Comparison of ENCODE assay signal across 9 cellular contexts in the genomic region with DNA sequence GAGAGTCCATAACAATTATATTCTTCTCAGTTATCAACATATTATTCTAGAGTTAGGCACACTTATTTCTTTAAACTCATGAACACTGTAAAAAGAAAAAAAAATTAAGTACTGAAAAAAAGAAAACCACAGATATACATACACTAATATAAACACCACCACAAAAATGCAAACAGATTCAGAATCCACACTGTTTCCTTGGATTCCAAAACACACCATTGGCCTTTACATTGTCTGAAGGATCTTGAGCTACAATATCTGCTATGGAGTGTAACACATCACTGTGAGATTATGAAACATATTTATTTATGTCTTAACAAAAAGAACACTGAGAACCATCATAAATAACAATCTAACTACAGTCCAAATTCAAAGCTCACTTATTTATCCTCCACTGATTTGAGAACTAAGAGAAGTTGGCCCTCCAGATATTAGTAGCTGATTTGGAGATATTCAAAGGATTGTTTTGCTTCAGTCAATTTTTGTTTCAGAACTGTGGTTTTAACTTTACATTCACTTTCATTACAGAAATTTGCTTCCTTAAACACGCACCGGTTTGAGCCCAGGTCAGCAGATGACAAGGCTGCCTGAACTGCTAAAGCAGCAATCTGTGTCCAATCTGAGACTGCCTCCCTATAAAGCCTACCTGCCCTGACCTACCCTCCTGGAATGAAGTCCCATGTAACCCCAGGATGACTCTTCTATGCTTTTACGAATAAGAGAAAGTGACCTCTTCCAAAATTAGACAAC. TPM values are rescaled to one million over a fixed set of nuclear protein-coding genes. Genes with fewer than 3 reads are reported as not detected.
DNase-seq lines count a peak whose midpoint lies in the region; ATAC-seq and TF ChIP-seq lines count a peak whose summit lies in the region.
"Had no signal": no experiment of that assay in that cellular context is flagged by ENCODE, and none has a peak within 500 bp of the region (broad histone marks: within the 10 kb centered on the region; RNA-seq: fewer than 3 reads in every experiment).

No MANE protein-coding gene starts in this region.

- H3K4me3 ChIP-seq in lower lobe of right lung, result peak overlapping the region; percentile 67
- no peak overlapping the region for H3K4me3 ChIP-seq in HAP-1

- POLR2A ChIA-PET in activated CD4-positive, alpha-beta memory T cell treated with anti-CD3 and anti-CD28 coated beads for 36 hours (lab: Charles Lee), result interaction anchor here (1.0 to 1.7 kb wide), 2 partner anchors 17 to 28 kb away, joined by 3 to 5 read pairs; no protein-coding TSS in a partner anchor

- H3K4me1 ChIP-seq in lower lobe of right lung (peaks cover 8% of the 10 kb centered on the region), HAP-1 (no peaks in the 10 kb centered on the region)

- peak; percentile 76 for ATAC-seq in HG03039 (IDR thresholded peaks at IDR 0.05; ENCODE audit: unreplicated experiment)
- peak in 1 of 2 donors; percentile 39 for ATAC-seq in lower lobe of right lung

- intact Hi-C loops in activated CD4-positive, alpha-beta memory T cell treated with anti-CD3 and anti-CD28 coated beads for 36 hours (cut with micrococcal nuclease), result loop anchor here (1.0 to 5.0 kb wide), 3 partner anchors 79 to 194 kb away; no protein-coding TSS in a partner anchor
- intact Hi-C loops in lower lobe of right lung (cut with DNase I), result no loop called here

- H3K9me3 Mint-ChIP-seq in activated CD4-positive, alpha-beta memory T cell treated with anti-CD3 and anti-CD28 coated beads for 36 hours, result no peaks in the 10 kb centered on the region

- peak overlapping the region; percentile 86 for H3K4me3 Mint-ChIP-seq in activated CD4-positive, alpha-beta memory T cell treated with anti-CD3 and anti-CD28 coated beads for 36 hours

- H3K36me3 Mint-ChIP-seq in activated CD4-positive, alpha-beta memory T cell treated with anti-CD3 and anti-CD28 coated beads for 36 hours, result no peaks in the 10 kb centered on the region

- H3K4me1 Mint-ChIP-seq in activated CD4-positive, alpha-beta memory T cell treated with anti-CD3 and anti-CD28 coated beads for 36 hours (ENCODE audit: low read depth), result peaks cover 44% of the 10 kb centered on the region

- H3K27me3 Mint-ChIP-seq in activated CD4-positive, alpha-beta memory T cell treated with anti-CD3 and anti-CD28 coated beads for 36 hours, result peaks cover 2% of the 10 kb centered on the region

- CTCF ChIA-PET in activated CD4-positive, alpha-beta memory T cell treated with anti-CD3 and anti-CD28 coated beads for 36 hours (lab: Charles Lee), result no interaction called here

- peak overlapping the region; percentile 80 for H3K27ac ChIP-seq in lower lobe of right lung
- H3K27ac ChIP-seq: neutrophil had no signal

- H3K36me3 ChIP-seq in lower lobe of right lung, result no peaks in the 10 kb centered on the region
- no peaks in the 10 kb centered on the region for H3K36me3 ChIP-seq in HAP-1 (replicated peaks)
- H3K36me3 ChIP-seq: neutrophil had no signal

- H3K9me3 ChIP-seq in lower lobe of right lung (no peaks in the 10 kb centered on the region), HAP-1 (no peaks in the 10 kb centered on the region)
- H3K9me3 ChIP-seq: neutrophil had no signal

- DNase-seq in activated CD4-positive, alpha-beta T cell treated with anti-CD3 and anti-CD28 coated beads for 48 hours, result peak; percentile 27
- no peak for DNase-seq in activated CD4-positive, alpha-beta T cell treated with anti-CD3 and anti-CD28 coated beads, Interleukin-2, amount 50 U/mL, for 4 hours
- DNase-seq in activated CD4-positive, alpha-beta memory T cell treated with anti-CD3 and anti-CD28 coated beads for 36 hours, result peak; percentile 49
- DNase-seq in lower lobe of right lung, result no peak
- DNase-seq in amniotic stem cell (lab: John Stamatoyannopoulos, UW), result no peak
- DNase-seq in NCI-H2171 treated with DMSO at 0.1 percent for 48 hours (lab: John Stamatoyannopoulos, UW), result no peak
- DNase-seq in HAP-1 (ENCODE audit: low spot score in 2 of 2), result no peak

- no peak for TF ChIP-seq CTCF in lower lobe of right lung (IDR thresholded peaks at IDR 0.05)

- H3K27me3 ChIP-seq in lower lobe of right lung (ENCODE audit: low read depth), result peaks cover 8% of the 10 kb centered on the region
- no peaks in the 10 kb centered on the region for H3K27me3 ChIP-seq in HAP-1 (ENCODE audit: low read depth)

- H3K27ac Mint-ChIP-seq in activated CD4-positive, alpha-beta memory T cell treated with anti-CD3 and anti-CD28 coated beads for 36 hours, result peak overlapping the region; percentile 66

- in situ Hi-C loops in HAP-1 (cut with MboI; ENCODE audit: low sequenced_read_pairs), result no loop called here

RNA-seq across cellular contexts. Expression of a gene that starts 47.0 kb away (rescaled TPM):
- 100 to 1,000 TPM; 153 TPM for total RNA-seq in activated CD4-positive, alpha-beta memory T cell treated with anti-CD3 and anti-CD28 coated beads for 36 hours
- 4.3 TPM for total RNA-seq in lower lobe of right lung

Comparison
In these comparisons a context has a peak if more than half of its experiments do, and no peak if none do; other contexts are left out.
1. DNase-seq: peak in activated CD4-positive, alpha-beta T cell treated with anti-CD3 and anti-CD28 coated beads for 48 hours (single experiment) and activated CD4-positive, alpha-beta memory T cell treated with anti-CD3 and anti-CD28 coated beads for 36 hours (single experiment); none in activated CD4-positive, alpha-beta T cell treated with anti-CD3 and anti-CD28 coated beads, Interleukin-2, amount 50 U/mL, for 4 hours (0 of 2), lower lobe of right lung (single experiment), amniotic stem cell (single experiment), NCI-H2171 treated with DMSO at 0.1 percent for 48 hours (single experiment) and HAP-1 (0 of 2).
2. RNA of a gene that starts 47.0 kb away (total RNA-seq): 153 TPM in activated CD4-positive, alpha-beta memory T cell treated with anti-CD3 and anti-CD28 coated beads for 36 hours; 4.3 TPM in lower lobe of right lung (single experiment); every median in the first group is over 10 times any median in the second.